ENCODE assay signal across 11 cellular contexts in genomic region chr7:139768249-139768824, GRCh38. TPM values are rescaled to one million over a fixed set of nuclear protein-coding genes. Genes with fewer than 3 reads are reported as not detected.
DNase-seq lines count a peak whose midpoint lies in the region; ATAC-seq and TF ChIP-seq lines count a peak whose summit lies in the region.
"Had no signal": no experiment of that assay in that cellular context is flagged by ENCODE, and none has a peak within 500 bp of the region (broad histone marks: within the 10 kb centered on the region; RNA-seq: fewer than 3 reads in every experiment).

No MANE protein-coding gene starts in this region.

- H3K36me3 ChIP-seq in mucosa of descending colon (ENCODE audit: low read depth) (no peaks in the 10 kb centered on the region), aorta (ENCODE audit: control insufficient read depth in 1 of 2, insufficient read depth in 2 of 2, low read length in 1 of 2) (no peaks in the 10 kb centered on the region)

- no peaks in the 10 kb centered on the region for H3K9me3 Mint-ChIP-seq in activated naive CD4-positive, alpha-beta T cell treated with anti-CD3 and anti-CD28 coated beads, Interleukin-2, amount 50 U/mL, for 72 hours

- no peak overlapping the region for H3K27ac ChIP-seq in aorta (ENCODE audit: low read depth in 1 of 2, low read length in 2 of 2)

- TF ChIP-seq CTCF in mucosa of descending colon (IDR thresholded peaks at IDR 0.05) = no peak

- DNase-seq in stimulated activated naive CD4-positive, alpha-beta T cell (lab: John Stamatoyannopoulos, UW) = peak in 4 of 6 experiments; percentile 8 to 51 (median 22)
- DNase-seq in stimulated activated naive CD4-positive, alpha-beta T cell treated with Interleukin-2 at 50 U/mL for 16 hours (lab: John Stamatoyannopoulos, UW) = no peak
- no peak for DNase-seq in activated naive CD4-positive, alpha-beta T cell treated with anti-CD3 and anti-CD28 coated beads, Interleukin-2, amount 50 U/mL, for 72 hours (ENCODE audit: low spot score in 2 of 2)
- no peak for DNase-seq in mucosa of descending colon
- no peak for DNase-seq in aorta
- DNase-seq in DMS79 (lab: John Stamatoyannopoulos, UW) = no peak
- DNase-seq in erythroblast (lab: John Stamatoyannopoulos, UW) = no peak
- DNase-seq: NCI-H1694, SW 1271 had no signal

- intact Hi-C loops in mucosa of descending colon (cut with DNase I, micrococcal nuclease) (no loop called here), aorta (cut with DNase I) (no loop called here)

- H3K4me1 ChIP-seq in mucosa of descending colon (ENCODE audit: low read depth) = peaks cover 12% of the 10 kb centered on the region
- H3K4me1 ChIP-seq in aorta (ENCODE audit: control insufficient read depth in 1 of 2, insufficient read depth in 2 of 2, low read length in 2 of 2) = peaks cover 3 to 7% of the 10 kb centered on the region in 2 donors

- TF ChIP-seq POLR2A in erythroblast (IDR thresholded peaks at IDR 0.05; ENCODE audit: low read length) = no peak

- H3K27ac Mint-ChIP-seq in activated naive CD4-positive, alpha-beta T cell treated with anti-CD3 and anti-CD28 coated beads, Interleukin-2, amount 50 U/mL, for 72 hours = peak overlapping the region; percentile 92 to 93

- peaks cover 0 to 24% of the 10 kb centered on the region in 2 donors for H3K36me3 Mint-ChIP-seq in activated naive CD4-positive, alpha-beta T cell treated with anti-CD3 and anti-CD28 coated beads, Interleukin-2, amount 50 U/mL, for 72 hours

- 77 to 82% methylated on average over 4 of the region's 4 CpGs for WGBS in aorta, 2 donors

- H3K4me3 ChIP-seq in mucosa of descending colon (no peak overlapping the region), aorta (ENCODE audit: low read length in 2 of 2) (no peak overlapping the region)
- H3K4me3 ChIP-seq: skin epidermis had no signal

- H3K9me3 ChIP-seq in mucosa of descending colon = no peaks in the 10 kb centered on the region
- H3K9me3 ChIP-seq in aorta (ENCODE audit: control insufficient read depth, low read length) = no peaks in the 10 kb centered on the region

- ATAC-seq in activated naive CD4-positive, alpha-beta T cell treated with anti-CD3 and anti-CD28 coated beads, Interleukin-2, amount 50 U/mL, for 72 hours = peak; percentile 28 to 37
- peak; percentile 24 for ATAC-seq in mucosa of descending colon
- peak; percentile 62 for ATAC-seq in aorta (ENCODE audit: low FRiP score)
- no peak for ATAC-seq in GM18520 (IDR thresholded peaks at IDR 0.05; ENCODE audit: unreplicated experiment)

- no peaks in the 10 kb centered on the region for H3K27me3 ChIP-seq in aorta (ENCODE audit: control insufficient read depth in 1 of 2, insufficient read depth in 2 of 2, low read length in 1 of 2)

RNA-seq across cellular contexts. Expression of gene HIPK2, which starts 9.5 kb away (rescaled TPM):
- total RNA-seq in activated naive CD4-positive, alpha-beta T cell treated with anti-CD3 and anti-CD28 coated beads, Interleukin-2, amount 50 U/mL, for 72 hours = 10 to 100 TPM; 12.8 to 20.9 TPM
- total RNA-seq in mucosa of descending colon (10 to 100 TPM; 29.9 to 63.6 (median 39.9) TPM), aorta (100 to 1,000 TPM in 1 of 2 donors, 10 to 100 TPM in 1; 35.3 to 108 TPM)
- 10 to 100 TPM in 1 of 2 donors, 1 to 10 TPM in 1; 9.4 to 12.5 TPM for polyA plus RNA-seq in aorta

Comparison
In these comparisons a context has a peak if more than half of its experiments do, and no peak if none do; other contexts are left out.
1. DNase-seq: peak in stimulated activated naive CD4-positive, alpha-beta T cell (4 of 6); none in stimulated activated naive CD4-positive, alpha-beta T cell treated with Interleukin-2 at 50 U/mL for 16 hours (single experiment), activated naive CD4-positive, alpha-beta T cell treated with anti-CD3 and anti-CD28 coated beads, Interleukin-2, amount 50 U/mL, for 72 hours (0 of 2), mucosa of descending colon (0 of 3), aorta (0 of 2), DMS79 (single experiment) and erythroblast (0 of 2).